ENCODE assay signal across 1 cellular context in the genomic region with DNA sequence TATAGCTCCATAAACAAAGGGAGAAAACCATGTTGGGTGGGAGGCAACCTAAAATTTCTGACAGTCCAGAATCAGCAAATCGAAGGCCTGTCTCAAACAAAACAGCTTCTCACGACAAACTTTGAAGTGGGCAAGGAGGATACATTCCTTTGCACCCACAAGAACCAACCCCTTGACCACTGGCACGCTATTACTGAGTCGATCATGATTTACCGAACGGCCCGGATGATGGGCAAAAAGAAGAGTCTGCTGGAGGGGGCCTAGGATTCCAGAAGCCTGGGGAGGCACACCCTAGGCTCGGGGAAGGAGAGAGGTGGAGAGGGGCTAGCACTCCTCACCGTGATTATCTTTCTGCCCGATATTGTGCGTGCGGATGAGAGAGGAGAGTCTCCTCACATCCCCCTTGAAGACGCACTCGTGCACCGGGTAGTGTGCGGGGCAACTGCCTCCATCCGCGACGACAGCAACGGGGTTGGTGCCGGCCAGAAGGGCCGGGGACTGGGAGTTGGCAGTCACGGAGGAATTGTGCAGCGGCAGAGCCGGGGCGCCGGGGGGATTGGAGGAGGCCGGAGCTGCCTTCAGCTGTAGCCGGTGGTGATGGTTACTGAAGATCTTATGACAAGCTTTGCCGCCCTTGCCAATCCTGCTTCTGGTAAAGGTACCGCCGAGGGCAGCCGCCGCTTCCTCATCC.
A peak's percentile ranks its signal among the peaks of the same experiment; 100 is the strongest.
TF ChIP-seq lines count a peak whose summit lies in the region.

No MANE protein-coding gene starts in this region.

TF ChIP-seq in GM12878, 131 proteins besides CTCF, POLR2A, EP300 and RAD21 (continued from another document):
- no peak for TF ChIP-seq SRF (IDR thresholded peaks at IDR 0.05; ENCODE audit: low read depth in 2 of 2, low read length in 2 of 2)
- TF ChIP-seq TCF7 (IDR thresholded peaks at IDR 0.05; ENCODE audit: borderline replicate concordance), result peak; percentile 84
- no peak; the same call in 1 of the 2 replicates for TF ChIP-seq MTA3 (IDR thresholded peaks at IDR 0.05; ENCODE audit: borderline replicate concordance, low read length)
